ENCODE assay signal across 1 cellular context in the genomic region with DNA sequence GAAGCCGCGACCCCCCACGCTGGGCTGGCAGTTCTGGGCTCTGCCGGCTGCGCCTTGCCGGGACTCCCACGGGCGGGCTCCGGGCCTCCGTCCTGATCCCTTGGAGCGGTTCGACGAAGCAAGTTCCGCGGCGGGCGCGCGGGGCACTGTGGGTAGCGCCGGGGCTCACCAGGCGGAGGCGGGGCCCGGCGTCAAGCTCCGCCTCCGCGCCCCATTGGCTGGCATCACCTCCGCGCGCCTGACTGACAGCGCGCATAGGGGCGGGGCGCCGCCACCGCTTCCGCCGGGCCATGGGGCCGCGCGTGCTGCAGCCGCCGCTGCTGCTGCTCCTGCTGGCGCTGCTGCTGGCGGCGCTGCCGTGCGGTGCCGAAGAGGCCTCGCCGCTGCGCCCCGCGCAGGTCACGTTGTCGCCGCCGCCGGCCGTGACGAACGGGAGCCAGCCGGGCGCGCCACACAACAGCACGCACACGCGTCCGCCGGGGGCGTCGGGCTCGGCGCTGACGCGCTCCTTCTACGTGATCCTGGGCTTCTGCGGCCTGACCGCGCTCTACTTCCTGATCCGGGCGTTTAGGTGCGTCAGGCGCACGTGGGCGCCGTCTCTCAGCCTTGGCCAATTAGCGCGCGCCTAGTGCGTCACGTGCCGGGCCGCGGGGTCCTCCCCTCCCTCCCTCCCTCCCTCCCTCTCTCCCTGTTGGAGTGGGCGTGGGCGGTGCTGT.
TF ChIP-seq lines count a peak whose summit lies in the region.

Gene FAM174C, plus strand, starts transcription at position 271 of the 716 bp plus-strand sequence. Its CDS starts 20 bp downstream, at position 291.

TF ChIP-seq in HEK293, 187 proteins besides CTCF, POLR2A, EP300 and RAD21 (continued from another document):
- TF ChIP-seq, protein P1, sequence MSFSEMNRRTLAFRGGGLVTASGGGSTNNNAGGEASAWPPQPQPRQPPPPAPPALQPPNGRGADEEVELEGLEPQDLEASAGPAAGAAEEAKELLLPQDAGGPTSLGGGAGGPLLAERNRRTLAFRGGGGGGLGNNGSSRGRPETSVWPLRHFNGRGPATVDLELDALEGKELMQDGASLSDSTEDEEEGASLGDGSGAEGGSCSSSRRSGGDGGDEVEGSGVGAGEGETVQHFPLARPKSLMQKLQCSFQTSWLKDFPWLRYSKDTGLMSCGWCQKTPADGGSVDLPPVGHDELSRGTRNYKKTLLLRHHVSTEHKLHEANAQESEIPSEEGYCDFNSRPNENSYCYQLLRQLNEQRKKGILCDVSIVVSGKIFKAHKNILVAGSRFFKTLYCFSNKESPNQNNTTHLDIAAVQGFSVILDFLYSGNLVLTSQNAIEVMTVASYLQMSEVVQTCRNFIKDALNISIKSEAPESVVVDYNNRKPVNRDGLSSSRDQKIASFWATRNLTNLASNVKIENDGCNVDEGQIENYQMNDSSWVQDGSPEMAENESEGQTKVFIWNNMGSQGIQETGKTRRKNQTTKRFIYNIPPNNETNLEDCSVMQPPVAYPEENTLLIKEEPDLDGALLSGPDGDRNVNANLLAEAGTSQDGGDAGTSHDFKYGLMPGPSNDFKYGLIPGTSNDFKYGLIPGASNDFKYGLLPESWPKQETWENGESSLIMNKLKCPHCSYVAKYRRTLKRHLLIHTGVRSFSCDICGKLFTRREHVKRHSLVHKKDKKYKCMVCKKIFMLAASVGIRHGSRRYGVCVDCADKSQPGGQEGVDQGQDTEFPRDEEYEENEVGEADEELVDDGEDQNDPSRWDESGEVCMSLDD (tag by site-specific recombination; IDR thresholded peaks at IDR 0.05), result 0 out of 2 replicates have a peak, but pooled peaks have one; percentile 13
- 0 out of 2 replicates have a peak, but pooled peaks have one; percentile 29 for TF ChIP-seq ZNF391 (tag by site-specific recombination; IDR thresholded peaks at IDR 0.05; ENCODE audit: borderline replicate concordance, low read depth)
- no peak for TF ChIP-seq BCL6B (tag by site-specific recombination; IDR thresholded peaks at IDR 0.05)
- peak; percentile 17; the same call in 1 of the 2 replicates for TF ChIP-seq KLF10 (tag by site-specific recombination; IDR thresholded peaks at IDR 0.05)
- no peak for TF ChIP-seq KLF7 (tag by site-specific recombination; IDR thresholded peaks at IDR 0.05; ENCODE audit: borderline replicate concordance)
- TF ChIP-seq SCRT2 (tag by site-specific recombination; IDR thresholded peaks at IDR 0.05), result peak; percentile 67; the same call in 1 of the 2 replicates
- peak; percentile 35 for TF ChIP-seq ZSCAN30 (tag by site-specific recombination; IDR thresholded peaks at IDR 0.05)
- no peak for TF ChIP-seq ZNF239 (tag by site-specific recombination; IDR thresholded peaks at IDR 0.05)
- TF ChIP-seq, protein P2, sequence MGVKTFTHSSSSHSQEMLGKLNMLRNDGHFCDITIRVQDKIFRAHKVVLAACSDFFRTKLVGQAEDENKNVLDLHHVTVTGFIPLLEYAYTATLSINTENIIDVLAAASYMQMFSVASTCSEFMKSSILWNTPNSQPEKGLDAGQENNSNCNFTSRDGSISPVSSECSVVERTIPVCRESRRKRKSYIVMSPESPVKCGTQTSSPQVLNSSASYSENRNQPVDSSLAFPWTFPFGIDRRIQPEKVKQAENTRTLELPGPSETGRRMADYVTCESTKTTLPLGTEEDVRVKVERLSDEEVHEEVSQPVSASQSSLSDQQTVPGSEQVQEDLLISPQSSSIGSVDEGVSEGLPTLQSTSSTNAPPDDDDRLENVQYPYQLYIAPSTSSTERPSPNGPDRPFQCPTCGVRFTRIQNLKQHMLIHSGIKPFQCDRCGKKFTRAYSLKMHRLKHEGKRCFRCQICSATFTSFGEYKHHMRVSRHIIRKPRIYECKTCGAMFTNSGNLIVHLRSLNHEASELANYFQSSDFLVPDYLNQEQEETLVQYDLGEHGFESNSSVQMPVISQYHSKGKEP (tag by site-specific recombination; IDR thresholded peaks at IDR 0.05), result peak; percentile 88
- TF ChIP-seq SP7 (tag by site-specific recombination; IDR thresholded peaks at IDR 0.05), result peak; percentile 16
- TF ChIP-seq OSR2 (tag by site-specific recombination; IDR thresholded peaks at IDR 0.05), result peak; percentile 29; the same call in 1 of the 2 replicates
- TF ChIP-seq ZNF76 (tag by site-specific recombination; IDR thresholded peaks at IDR 0.05; ENCODE audit: borderline replicate concordance, low read depth), result peak; percentile 94
- peak; percentile 87 for TF ChIP-seq IKZF3 (tag by site-specific recombination; IDR thresholded peaks at IDR 0.05)
- peak; percentile 72 for TF ChIP-seq ZEB2 (tag by site-specific recombination; IDR thresholded peaks at IDR 0.05)
- TF ChIP-seq, protein P3, sequence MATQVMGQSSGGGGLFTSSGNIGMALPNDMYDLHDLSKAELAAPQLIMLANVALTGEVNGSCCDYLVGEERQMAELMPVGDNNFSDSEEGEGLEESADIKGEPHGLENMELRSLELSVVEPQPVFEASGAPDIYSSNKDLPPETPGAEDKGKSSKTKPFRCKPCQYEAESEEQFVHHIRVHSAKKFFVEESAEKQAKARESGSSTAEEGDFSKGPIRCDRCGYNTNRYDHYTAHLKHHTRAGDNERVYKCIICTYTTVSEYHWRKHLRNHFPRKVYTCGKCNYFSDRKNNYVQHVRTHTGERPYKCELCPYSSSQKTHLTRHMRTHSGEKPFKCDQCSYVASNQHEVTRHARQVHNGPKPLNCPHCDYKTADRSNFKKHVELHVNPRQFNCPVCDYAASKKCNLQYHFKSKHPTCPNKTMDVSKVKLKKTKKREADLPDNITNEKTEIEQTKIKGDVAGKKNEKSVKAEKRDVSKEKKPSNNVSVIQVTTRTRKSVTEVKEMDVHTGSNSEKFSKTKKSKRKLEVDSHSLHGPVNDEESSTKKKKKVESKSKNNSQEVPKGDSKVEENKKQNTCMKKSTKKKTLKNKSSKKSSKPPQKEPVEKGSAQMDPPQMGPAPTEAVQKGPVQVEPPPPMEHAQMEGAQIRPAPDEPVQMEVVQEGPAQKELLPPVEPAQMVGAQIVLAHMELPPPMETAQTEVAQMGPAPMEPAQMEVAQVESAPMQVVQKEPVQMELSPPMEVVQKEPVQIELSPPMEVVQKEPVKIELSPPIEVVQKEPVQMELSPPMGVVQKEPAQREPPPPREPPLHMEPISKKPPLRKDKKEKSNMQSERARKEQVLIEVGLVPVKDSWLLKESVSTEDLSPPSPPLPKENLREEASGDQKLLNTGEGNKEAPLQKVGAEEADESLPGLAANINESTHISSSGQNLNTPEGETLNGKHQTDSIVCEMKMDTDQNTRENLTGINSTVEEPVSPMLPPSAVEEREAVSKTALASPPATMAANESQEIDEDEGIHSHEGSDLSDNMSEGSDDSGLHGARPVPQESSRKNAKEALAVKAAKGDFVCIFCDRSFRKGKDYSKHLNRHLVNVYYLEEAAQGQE (tag by site-specific recombination; IDR thresholded peaks at IDR 0.05), result no peak
- TF ChIP-seq ZNF660 (tag by site-specific recombination; IDR thresholded peaks at IDR 0.05), result peak; percentile 70
- no peak for TF ChIP-seq ZNF223 (tag by site-specific recombination; IDR thresholded peaks at IDR 0.05)
- TF ChIP-seq ZNF324 (tag by site-specific recombination; IDR thresholded peaks at IDR 0.05), result peak; percentile 20; the same call in 1 of the 2 replicates
- TF ChIP-seq, protein P4, sequence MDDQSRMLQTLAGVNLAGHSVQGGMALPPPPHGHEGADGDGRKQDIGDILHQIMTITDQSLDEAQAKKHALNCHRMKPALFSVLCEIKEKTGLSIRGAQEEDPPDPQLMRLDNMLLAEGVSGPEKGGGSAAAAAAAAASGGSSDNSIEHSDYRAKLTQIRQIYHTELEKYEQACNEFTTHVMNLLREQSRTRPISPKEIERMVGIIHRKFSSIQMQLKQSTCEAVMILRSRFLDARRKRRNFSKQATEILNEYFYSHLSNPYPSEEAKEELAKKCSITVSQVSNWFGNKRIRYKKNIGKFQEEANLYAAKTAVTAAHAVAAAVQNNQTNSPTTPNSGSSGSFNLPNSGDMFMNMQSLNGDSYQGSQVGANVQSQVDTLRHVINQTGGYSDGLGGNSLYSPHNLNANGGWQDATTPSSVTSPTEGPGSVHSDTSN (CRISPR knock-in tag; IDR thresholded peaks at IDR 0.05), result peak; percentile 89
- peak; percentile 94 for TF ChIP-seq HIC1 (tag by site-specific recombination; IDR thresholded peaks at IDR 0.05)
- peak; percentile 70; the same call in 1 of the 2 replicates for TF ChIP-seq ELK4 (IDR thresholded peaks at IDR 0.05; ENCODE audit: borderline replicate concordance, low read depth, low read length)
- 0 out of 2 replicates have a peak, but pooled peaks have one; percentile 38 for TF ChIP-seq BCL11A (tag by site-specific recombination; IDR thresholded peaks at IDR 0.05; ENCODE audit: low read depth)
- TF ChIP-seq SETDB1 (IDR thresholded peaks at IDR 0.05; ENCODE audit: insufficient read length, low read length), result no peak
- TF ChIP-seq ZNF366 (tag by site-specific recombination; conservative IDR thresholded peaks at IDR 0.05), result peak; percentile 100
- no peak for TF ChIP-seq GLI2 (tag by site-specific recombination; IDR thresholded peaks at IDR 0.05; ENCODE audit: borderline replicate concordance, low read depth)
- TF ChIP-seq, protein P5, sequence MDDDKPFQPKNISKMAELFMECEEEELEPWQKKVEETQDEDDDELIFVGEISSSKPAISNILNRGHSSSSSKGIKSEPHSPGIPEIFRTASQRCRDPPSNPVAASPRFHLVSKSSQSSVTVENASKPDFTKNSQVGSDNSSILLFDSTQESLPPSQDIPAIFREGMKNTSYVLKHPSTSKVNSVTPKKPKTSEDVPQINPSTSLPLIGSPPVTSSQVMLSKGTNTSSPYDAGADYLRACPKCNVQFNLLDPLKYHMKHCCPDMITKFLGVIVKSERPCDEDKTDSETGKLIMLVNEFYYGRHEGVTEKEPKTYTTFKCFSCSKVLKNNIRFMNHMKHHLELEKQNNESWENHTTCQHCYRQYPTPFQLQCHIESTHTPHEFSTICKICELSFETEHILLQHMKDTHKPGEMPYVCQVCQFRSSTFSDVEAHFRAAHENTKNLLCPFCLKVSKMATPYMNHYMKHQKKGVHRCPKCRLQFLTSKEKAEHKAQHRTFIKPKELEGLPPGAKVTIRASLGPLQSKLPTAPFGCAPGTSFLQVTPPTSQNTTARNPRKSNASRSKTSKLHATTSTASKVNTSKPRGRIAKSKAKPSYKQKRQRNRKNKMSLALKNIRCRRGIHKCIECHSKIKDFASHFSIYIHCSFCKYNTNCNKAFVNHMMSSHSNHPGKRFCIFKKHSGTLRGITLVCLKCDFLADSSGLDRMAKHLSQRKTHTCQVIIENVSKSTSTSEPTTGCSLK (tag by site-specific recombination; IDR thresholded peaks at IDR 0.05), result no peak
- peak; percentile 74 for TF ChIP-seq WT1 (tag by site-specific recombination; IDR thresholded peaks at IDR 0.05)
- TF ChIP-seq ZNF23 (tag by site-specific recombination; IDR thresholded peaks at IDR 0.05; ENCODE audit: borderline replicate concordance), result no peak
- peak; percentile 62 for TF ChIP-seq ZNF629 (tag by site-specific recombination; IDR thresholded peaks at IDR 0.05)
TF ChIP-seq in HEK293: peak in this region for 33.
